1 cellular context compared by ENCODE assay signal in the genomic region with DNA sequence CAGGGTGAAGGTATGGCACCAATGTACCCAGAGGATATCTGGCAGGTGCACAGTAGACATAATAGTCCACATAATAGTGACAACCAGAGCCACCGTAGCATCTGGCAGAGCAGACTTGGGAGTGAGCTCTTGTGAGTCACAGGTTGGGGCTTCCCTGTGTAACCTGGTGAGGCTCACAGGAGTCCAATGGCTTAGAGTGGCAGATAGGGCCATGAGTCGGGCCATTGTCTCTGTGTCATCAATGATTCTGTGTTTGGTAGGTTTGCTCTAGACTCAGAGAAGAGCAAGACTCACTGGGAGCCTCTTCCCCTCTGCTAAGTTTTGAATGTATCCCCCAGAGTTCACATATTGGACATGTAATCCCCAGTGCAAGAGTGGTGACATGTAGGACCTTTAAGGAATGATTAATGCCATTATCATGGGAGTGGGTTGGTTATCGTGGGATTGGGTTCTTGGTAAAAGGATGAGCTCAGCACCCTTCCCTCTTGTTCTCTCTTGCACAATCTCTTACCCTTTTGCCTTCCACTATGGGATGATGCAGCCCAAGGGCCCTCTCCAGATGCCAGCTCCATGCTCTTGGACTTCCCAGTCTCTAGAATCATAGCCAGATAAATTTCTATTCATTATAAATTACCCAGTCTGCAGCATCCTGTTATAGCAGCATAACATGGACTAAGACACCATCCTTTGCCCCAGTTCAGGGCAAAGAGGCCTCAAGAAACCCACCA.
TF ChIP-seq lines count a peak whose summit lies in the region.

No MANE protein-coding gene starts in this region.

TF ChIP-seq in HepG2, 621 proteins besides CTCF, POLR2A, EP300 and RAD21 (continued from another document):
- TF ChIP-seq, protein P1, sequence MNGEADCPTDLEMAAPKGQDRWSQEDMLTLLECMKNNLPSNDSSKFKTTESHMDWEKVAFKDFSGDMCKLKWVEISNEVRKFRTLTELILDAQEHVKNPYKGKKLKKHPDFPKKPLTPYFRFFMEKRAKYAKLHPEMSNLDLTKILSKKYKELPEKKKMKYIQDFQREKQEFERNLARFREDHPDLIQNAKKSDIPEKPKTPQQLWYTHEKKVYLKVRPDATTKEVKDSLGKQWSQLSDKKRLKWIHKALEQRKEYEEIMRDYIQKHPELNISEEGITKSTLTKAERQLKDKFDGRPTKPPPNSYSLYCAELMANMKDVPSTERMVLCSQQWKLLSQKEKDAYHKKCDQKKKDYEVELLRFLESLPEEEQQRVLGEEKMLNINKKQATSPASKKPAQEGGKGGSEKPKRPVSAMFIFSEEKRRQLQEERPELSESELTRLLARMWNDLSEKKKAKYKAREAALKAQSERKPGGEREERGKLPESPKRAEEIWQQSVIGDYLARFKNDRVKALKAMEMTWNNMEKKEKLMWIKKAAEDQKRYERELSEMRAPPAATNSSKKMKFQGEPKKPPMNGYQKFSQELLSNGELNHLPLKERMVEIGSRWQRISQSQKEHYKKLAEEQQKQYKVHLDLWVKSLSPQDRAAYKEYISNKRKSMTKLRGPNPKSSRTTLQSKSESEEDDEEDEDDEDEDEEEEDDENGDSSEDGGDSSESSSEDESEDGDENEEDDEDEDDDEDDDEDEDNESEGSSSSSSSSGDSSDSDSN (CRISPR knock-in tag; IDR thresholded peaks at IDR 0.05) = no peak
- TF ChIP-seq CEBPB (IDR thresholded peaks at IDR 0.05; ENCODE audit: borderline replicate concordance, low read depth, low read length) (peak; percentile 53; the same call in 1 of the 2 replicates), ETV5 (CRISPR knock-in tag; IDR thresholded peaks at IDR 0.05; ENCODE audit: borderline replicate concordance) (no peak), STAG1 (CRISPR knock-in tag; IDR thresholded peaks at IDR 0.05) (no peak), ZNF160 (CRISPR knock-in tag; IDR thresholded peaks at IDR 0.05) (no peak), ZKSCAN8 (CRISPR knock-in tag; IDR thresholded peaks at IDR 0.05; ENCODE audit: borderline replicate concordance) (0 out of 2 replicates have a peak, but pooled peaks have one; percentile 9), FOXK2 (IDR thresholded peaks at IDR 0.05) (no peak), ZNF564 (CRISPR knock-in tag; IDR thresholded peaks at IDR 0.05) (peak; percentile 95; the same call in 1 of the 2 replicates), ZMYM2 (CRISPR knock-in tag; IDR thresholded peaks at IDR 0.05) (0 out of 2 replicates have a peak, but pooled peaks have one; percentile 17), ZNF432 (CRISPR knock-in tag; IDR thresholded peaks at IDR 0.05; ENCODE audit: borderline replicate concordance) (0 out of 2 replicates have a peak, but pooled peaks have one; percentile 14), ARHGAP35 (CRISPR knock-in tag; IDR thresholded peaks at IDR 0.05; ENCODE audit: borderline replicate concordance) (no peak), CREB1 (IDR thresholded peaks at IDR 0.05) (0 out of 2 replicates have a peak, but pooled peaks have one; percentile 17), CREB1 (CRISPR knock-in tag; IDR thresholded peaks at IDR 0.05) (no peak)
- TF ChIP-seq, protein P2, sequence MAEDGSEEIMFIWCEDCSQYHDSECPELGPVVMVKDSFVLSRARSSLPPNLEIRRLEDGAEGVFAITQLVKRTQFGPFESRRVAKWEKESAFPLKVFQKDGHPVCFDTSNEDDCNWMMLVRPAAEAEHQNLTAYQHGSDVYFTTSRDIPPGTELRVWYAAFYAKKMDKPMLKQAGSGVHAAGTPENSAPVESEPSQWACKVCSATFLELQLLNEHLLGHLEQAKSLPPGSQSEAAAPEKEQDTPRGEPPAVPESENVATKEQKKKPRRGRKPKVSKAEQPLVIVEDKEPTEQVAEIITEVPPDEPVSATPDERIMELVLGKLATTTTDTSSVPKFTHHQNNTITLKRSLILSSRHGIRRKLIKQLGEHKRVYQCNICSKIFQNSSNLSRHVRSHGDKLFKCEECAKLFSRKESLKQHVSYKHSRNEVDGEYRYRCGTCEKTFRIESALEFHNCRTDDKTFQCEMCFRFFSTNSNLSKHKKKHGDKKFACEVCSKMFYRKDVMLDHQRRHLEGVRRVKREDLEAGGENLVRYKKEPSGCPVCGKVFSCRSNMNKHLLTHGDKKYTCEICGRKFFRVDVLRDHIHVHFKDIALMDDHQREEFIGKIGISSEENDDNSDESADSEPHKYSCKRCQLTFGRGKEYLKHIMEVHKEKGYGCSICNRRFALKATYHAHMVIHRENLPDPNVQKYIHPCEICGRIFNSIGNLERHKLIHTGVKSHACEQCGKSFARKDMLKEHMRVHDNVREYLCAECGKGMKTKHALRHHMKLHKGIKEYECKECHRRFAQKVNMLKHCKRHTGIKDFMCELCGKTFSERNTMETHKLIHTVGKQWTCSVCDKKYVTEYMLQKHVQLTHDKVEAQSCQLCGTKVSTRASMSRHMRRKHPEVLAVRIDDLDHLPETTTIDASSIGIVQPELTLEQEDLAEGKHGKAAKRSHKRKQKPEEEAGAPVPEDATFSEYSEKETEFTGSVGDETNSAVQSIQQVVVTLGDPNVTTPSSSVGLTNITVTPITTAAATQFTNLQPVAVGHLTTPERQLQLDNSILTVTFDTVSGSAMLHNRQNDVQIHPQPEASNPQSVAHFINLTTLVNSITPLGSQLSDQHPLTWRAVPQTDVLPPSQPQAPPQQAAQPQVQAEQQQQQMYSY (CRISPR knock-in tag; IDR thresholded peaks at IDR 0.05) = no peak
- TF ChIP-seq, protein P3, sequence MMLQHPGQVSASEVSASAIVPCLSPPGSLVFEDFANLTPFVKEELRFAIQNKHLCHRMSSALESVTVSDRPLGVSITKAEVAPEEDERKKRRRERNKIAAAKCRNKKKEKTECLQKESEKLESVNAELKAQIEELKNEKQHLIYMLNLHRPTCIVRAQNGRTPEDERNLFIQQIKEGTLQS (CRISPR knock-in tag; IDR thresholded peaks at IDR 0.05) = no peak
